In genomic region chr2:43186679-43187374, GRCh38 we compare ENCODE assay signal across 1 cellular context.
TF ChIP-seq lines count a peak whose summit lies in the region.

No MANE protein-coding gene starts in this region.

TF ChIP-seq in HepG2, 621 proteins besides CTCF, POLR2A, EP300 and RAD21 (continued from another document and continues in another):
- TF ChIP-seq TCF7 (IDR thresholded peaks at IDR 0.05; ENCODE audit: low read depth): peak; percentile 75
- TF ChIP-seq TFDP2 (CRISPR knock-in tag; IDR thresholded peaks at IDR 0.05): no peak
- TF ChIP-seq NCOR1 (IDR thresholded peaks at IDR 0.05; ENCODE audit: borderline replicate concordance, low read length): peak; percentile 43; the same call in 1 of the 2 replicates
- peak; percentile 64; the same call in 1 of the 2 replicates for TF ChIP-seq KDM5B (CRISPR knock-in tag; IDR thresholded peaks at IDR 0.05; ENCODE audit: borderline replicate concordance)
- no peak for TF ChIP-seq CHD4 (IDR thresholded peaks at IDR 0.05; ENCODE audit: borderline replicate concordance, low read length)
- peak; percentile 15; the same call in 1 of the 2 replicates for TF ChIP-seq PHF8 (CRISPR knock-in tag; IDR thresholded peaks at IDR 0.05)
- TF ChIP-seq CEBPZ (IDR thresholded peaks at IDR 0.05; ENCODE audit: low read length): no peak
- no peak for TF ChIP-seq ZNF33A (CRISPR knock-in tag; IDR thresholded peaks at IDR 0.05; ENCODE audit: borderline replicate concordance)
- peak; percentile 38; the same call in 1 of the 2 replicates for TF ChIP-seq GATAD2A (CRISPR knock-in tag; IDR thresholded peaks at IDR 0.05)
- no peak for TF ChIP-seq HINFP (CRISPR knock-in tag; IDR thresholded peaks at IDR 0.05; ENCODE audit: low read depth)
- TF ChIP-seq ZBTB21 (CRISPR knock-in tag; IDR thresholded peaks at IDR 0.05): no peak
- no peak for TF ChIP-seq FOXO4 (CRISPR knock-in tag; conservative IDR thresholded peaks at IDR 0.05)
- TF ChIP-seq FOXP1 (IDR thresholded peaks at IDR 0.05): no peak
- no peak for TF ChIP-seq FOXP1 (CRISPR knock-in tag; IDR thresholded peaks at IDR 0.05)
- TF ChIP-seq EED (CRISPR knock-in tag; IDR thresholded peaks at IDR 0.05): no peak
- TF ChIP-seq SP1 (IDR thresholded peaks at IDR 0.05): no peak
- no peak for TF ChIP-seq SP1 (CRISPR knock-in tag; IDR thresholded peaks at IDR 0.05)
- TF ChIP-seq THYN1 (CRISPR knock-in tag; IDR thresholded peaks at IDR 0.05; ENCODE audit: borderline replicate concordance, low read depth): no peak
- no peak for TF ChIP-seq CBFB (CRISPR knock-in tag; IDR thresholded peaks at IDR 0.05)
- TF ChIP-seq ZNF782 (CRISPR knock-in tag; IDR thresholded peaks at IDR 0.05; ENCODE audit: borderline replicate concordance): no peak
- no peak for TF ChIP-seq ZNF616 (CRISPR knock-in tag; IDR thresholded peaks at IDR 0.05; ENCODE audit: low read depth)
- TF ChIP-seq NFIB (CRISPR knock-in tag; IDR thresholded peaks at IDR 0.05; ENCODE audit: borderline replicate concordance): no peak; the same call in 1 of the 2 replicates
- no peak for TF ChIP-seq ZNF367 (CRISPR knock-in tag; IDR thresholded peaks at IDR 0.05; ENCODE audit: borderline replicate concordance)
- TF ChIP-seq PCBP2 (optimal IDR thresholded peaks at IDR 0.05; ENCODE audit: low read depth, low read length, poor library complexity, severe bottlenecking): no peak
- TF ChIP-seq ZNF652 (CRISPR knock-in tag; IDR thresholded peaks at IDR 0.05; ENCODE audit: borderline replicate concordance, low read depth): no peak
- TF ChIP-seq BCL6 (CRISPR knock-in tag; IDR thresholded peaks at IDR 0.05): peak; percentile 17; the same call in 1 of the 2 replicates
- TF ChIP-seq ZNF441 (CRISPR knock-in tag; IDR thresholded peaks at IDR 0.05; ENCODE audit: borderline replicate concordance): no peak
- no peak for TF ChIP-seq ZNF232 (CRISPR knock-in tag; IDR thresholded peaks at IDR 0.05; ENCODE audit: borderline replicate concordance)
- TF ChIP-seq ZNF7 (CRISPR knock-in tag; IDR thresholded peaks at IDR 0.05): no peak
- TF ChIP-seq HNRNPL (IDR thresholded peaks at IDR 0.05; ENCODE audit: low read depth, low read length): no peak
- TF ChIP-seq RCOR2 (CRISPR knock-in tag; IDR thresholded peaks at IDR 0.05): no peak
- TF ChIP-seq TMF1 (CRISPR knock-in tag; IDR thresholded peaks at IDR 0.05; ENCODE audit: low read depth): 0 out of 2 replicates have a peak, but pooled peaks have one; percentile 54
- no peak for TF ChIP-seq NPAS2 (CRISPR knock-in tag; IDR thresholded peaks at IDR 0.05; ENCODE audit: borderline replicate concordance)
- TF ChIP-seq ELK4 (CRISPR knock-in tag; IDR thresholded peaks at IDR 0.05; ENCODE audit: borderline replicate concordance): no peak
- TF ChIP-seq U2AF2 (IDR thresholded peaks at IDR 0.05; ENCODE audit: low read depth, low read length): no peak
- TF ChIP-seq CC2D1A (CRISPR knock-in tag; IDR thresholded peaks at IDR 0.05): no peak
- no peak for TF ChIP-seq GZF1 (CRISPR knock-in tag; IDR thresholded peaks at IDR 0.05)
- TF ChIP-seq ZSCAN29 (CRISPR knock-in tag; conservative IDR thresholded peaks at IDR 0.05): no peak
- TF ChIP-seq IRF9 (CRISPR knock-in tag; IDR thresholded peaks at IDR 0.05; ENCODE audit: borderline replicate concordance): peak; percentile 64; the same call in 1 of the 2 replicates
- 0 out of 2 replicates have a peak, but pooled peaks have one; percentile 40 for TF ChIP-seq ZNF317 (CRISPR knock-in tag; IDR thresholded peaks at IDR 0.05)
- TF ChIP-seq KLF6 (CRISPR knock-in tag; IDR thresholded peaks at IDR 0.05): no peak; the same call in 1 of the 2 replicates
- TF ChIP-seq NCOA1 (CRISPR knock-in tag; IDR thresholded peaks at IDR 0.05): 0 out of 2 replicates have a peak, but pooled peaks have one; percentile 49
- TF ChIP-seq FOSL1 (CRISPR knock-in tag; IDR thresholded peaks at IDR 0.05; ENCODE audit: borderline replicate concordance): no peak
- TF ChIP-seq ZNF496 (CRISPR knock-in tag; IDR thresholded peaks at IDR 0.05; ENCODE audit: insufficient replicate concordance): no peak
- TF ChIP-seq GLI4 (CRISPR knock-in tag; IDR thresholded peaks at IDR 0.05; ENCODE audit: borderline replicate concordance): no peak
- no peak for TF ChIP-seq ZZZ3 (CRISPR knock-in tag; IDR thresholded peaks at IDR 0.05; ENCODE audit: borderline replicate concordance)
- no peak for TF ChIP-seq ZNF614 (CRISPR knock-in tag; IDR thresholded peaks at IDR 0.05; ENCODE audit: borderline replicate concordance)
- TF ChIP-seq ZNF784 (CRISPR knock-in tag; IDR thresholded peaks at IDR 0.05; ENCODE audit: borderline replicate concordance): 0 out of 2 replicates have a peak, but pooled peaks have one; percentile 38
- TF ChIP-seq TERF1 (CRISPR knock-in tag; IDR thresholded peaks at IDR 0.05): no peak
- no peak for TF ChIP-seq ZNF329 (CRISPR knock-in tag; IDR thresholded peaks at IDR 0.05; ENCODE audit: low read depth)
- no peak for TF ChIP-seq ZBTB1 (CRISPR knock-in tag; IDR thresholded peaks at IDR 0.05; ENCODE audit: borderline replicate concordance)
- TF ChIP-seq ZBTB2 (CRISPR knock-in tag; IDR thresholded peaks at IDR 0.05; ENCODE audit: low read depth): no peak
- no peak for TF ChIP-seq NFYC (CRISPR knock-in tag; IDR thresholded peaks at IDR 0.05)
- no peak for TF ChIP-seq PHB2 (IDR thresholded peaks at IDR 0.05; ENCODE audit: partially characterized antibody)
- peak; percentile 18; the same call in 1 of the 2 replicates for TF ChIP-seq JUND (CRISPR knock-in tag; IDR thresholded peaks at IDR 0.05)
- no peak for TF ChIP-seq ZNF552 (CRISPR knock-in tag; IDR thresholded peaks at IDR 0.05; ENCODE audit: borderline replicate concordance)
- no peak for TF ChIP-seq ZNF572 (CRISPR knock-in tag; IDR thresholded peaks at IDR 0.05)
- no peak for TF ChIP-seq ATF3 (CRISPR knock-in tag; IDR thresholded peaks at IDR 0.05)
- no peak for TF ChIP-seq E2F1 (CRISPR knock-in tag; IDR thresholded peaks at IDR 0.05)
